1 cellular context compared by ENCODE assay signal in the genomic region with DNA sequence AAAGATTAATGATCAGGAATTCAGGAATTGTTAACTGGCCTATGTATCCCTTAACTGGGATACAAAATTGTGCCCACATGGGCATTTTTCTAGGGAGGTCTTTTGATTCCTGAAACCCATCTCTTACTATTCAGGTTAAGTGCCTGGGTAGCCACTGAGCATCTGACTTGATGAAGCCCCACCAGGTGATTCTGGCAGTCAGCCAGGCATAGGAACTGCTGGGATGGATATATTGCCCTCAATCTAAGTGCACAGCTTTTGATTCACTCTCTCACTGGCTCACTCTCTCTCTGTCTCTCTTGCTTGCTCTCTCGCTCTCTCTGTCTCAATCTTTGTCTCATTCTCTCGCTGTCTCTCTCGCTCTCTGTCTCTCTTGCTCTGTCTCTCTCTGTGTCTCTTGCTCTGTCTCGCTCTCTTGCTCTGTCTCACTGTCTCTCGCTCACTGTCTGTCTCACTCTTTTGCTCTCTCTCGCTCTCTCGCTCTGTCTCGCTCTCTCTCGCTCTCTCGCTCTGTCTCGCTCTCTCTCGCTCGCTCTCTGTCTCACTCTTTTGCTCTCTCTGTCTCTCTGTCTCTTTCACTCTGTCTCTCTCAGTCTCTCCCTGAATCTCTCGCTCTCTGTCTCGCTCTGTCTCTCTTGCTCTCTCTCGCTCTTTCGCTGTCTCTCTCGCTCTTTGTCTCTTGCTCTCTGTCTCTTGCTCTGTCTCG.
TF ChIP-seq lines count a peak whose summit lies in the region.

No MANE protein-coding gene starts in this region.

TF ChIP-seq in HEK293, 187 proteins besides CTCF, POLR2A, EP300 and RAD21 (continued from another document):
- TF ChIP-seq, protein P1, sequence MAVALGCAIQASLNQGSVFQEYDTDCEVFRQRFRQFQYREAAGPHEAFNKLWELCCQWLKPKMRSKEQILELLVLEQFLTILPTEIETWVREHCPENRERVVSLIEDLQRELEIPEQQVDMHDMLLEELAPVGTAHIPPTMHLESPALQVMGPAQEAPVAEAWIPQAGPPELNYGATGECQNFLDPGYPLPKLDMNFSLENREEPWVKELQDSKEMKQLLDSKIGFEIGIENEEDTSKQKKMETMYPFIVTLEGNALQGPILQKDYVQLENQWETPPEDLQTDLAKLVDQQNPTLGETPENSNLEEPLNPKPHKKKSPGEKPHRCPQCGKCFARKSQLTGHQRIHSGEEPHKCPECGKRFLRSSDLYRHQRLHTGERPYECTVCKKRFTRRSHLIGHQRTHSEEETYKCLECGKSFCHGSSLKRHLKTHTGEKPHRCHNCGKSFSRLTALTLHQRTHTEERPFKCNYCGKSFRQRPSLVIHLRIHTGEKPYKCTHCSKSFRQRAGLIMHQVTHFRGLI (tag by site-specific recombination; IDR thresholded peaks at IDR 0.05): peak; percentile 53; the same call in 1 of the 2 replicates
- TF ChIP-seq KLF16 (tag by site-specific recombination; IDR thresholded peaks at IDR 0.05): no peak
- TF ChIP-seq AEBP2 (tag by site-specific recombination; IDR thresholded peaks at IDR 0.05; ENCODE audit: borderline replicate concordance): no peak
TF ChIP-seq in HEK293: peak in this region for 2.
